ENCODE assay signal across 1 cellular context in the genomic region with DNA sequence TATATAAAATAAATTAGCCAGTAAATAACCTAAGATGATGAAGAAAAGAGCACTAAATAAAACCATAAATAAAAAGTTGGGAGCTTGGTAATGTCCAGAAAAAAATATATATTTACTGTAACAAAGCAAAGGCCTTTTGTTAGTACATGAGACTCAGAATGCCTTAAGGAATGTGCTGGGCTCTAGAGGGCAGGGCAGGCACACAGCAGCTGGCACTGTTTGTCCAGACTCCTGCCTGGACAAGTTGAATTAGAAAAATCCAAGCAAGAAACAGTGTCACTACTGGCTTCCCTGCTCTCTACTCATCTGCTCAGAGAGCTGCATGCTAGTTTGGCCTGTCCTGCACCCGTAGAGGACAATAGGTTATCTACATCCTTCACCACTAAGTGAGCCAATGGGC.
TF ChIP-seq lines count a peak whose summit lies in the region.

No MANE protein-coding gene starts in this region.

TF ChIP-seq in HepG2, 621 proteins besides CTCF, POLR2A, EP300 and RAD21:
- TF ChIP-seq, protein P1, sequence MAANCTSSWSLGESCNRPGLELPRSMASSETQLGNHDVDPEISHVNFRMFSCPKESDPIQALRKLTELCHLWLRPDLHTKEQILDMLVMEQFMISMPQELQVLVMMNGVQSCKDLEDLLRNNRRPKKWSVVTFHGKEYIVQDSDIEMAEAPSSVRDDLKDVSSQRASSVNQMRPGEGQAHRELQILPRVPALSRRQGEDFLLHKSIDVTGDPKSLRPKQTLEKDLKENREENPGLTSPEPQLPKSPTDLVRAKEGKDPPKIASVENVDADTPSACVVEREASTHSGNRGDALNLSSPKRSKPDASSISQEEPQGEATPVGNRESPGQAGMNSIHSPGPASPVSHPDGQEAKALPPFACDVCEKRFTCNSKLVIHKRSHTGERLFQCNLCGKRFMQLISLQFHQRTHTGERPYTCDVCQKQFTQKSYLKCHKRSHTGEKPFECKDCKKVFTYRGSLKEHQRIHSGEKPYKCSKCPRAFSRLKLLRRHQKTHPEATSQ (CRISPR knock-in tag; IDR thresholded peaks at IDR 0.05; ENCODE audit: borderline replicate concordance): no peak
- TF ChIP-seq, protein P2, sequence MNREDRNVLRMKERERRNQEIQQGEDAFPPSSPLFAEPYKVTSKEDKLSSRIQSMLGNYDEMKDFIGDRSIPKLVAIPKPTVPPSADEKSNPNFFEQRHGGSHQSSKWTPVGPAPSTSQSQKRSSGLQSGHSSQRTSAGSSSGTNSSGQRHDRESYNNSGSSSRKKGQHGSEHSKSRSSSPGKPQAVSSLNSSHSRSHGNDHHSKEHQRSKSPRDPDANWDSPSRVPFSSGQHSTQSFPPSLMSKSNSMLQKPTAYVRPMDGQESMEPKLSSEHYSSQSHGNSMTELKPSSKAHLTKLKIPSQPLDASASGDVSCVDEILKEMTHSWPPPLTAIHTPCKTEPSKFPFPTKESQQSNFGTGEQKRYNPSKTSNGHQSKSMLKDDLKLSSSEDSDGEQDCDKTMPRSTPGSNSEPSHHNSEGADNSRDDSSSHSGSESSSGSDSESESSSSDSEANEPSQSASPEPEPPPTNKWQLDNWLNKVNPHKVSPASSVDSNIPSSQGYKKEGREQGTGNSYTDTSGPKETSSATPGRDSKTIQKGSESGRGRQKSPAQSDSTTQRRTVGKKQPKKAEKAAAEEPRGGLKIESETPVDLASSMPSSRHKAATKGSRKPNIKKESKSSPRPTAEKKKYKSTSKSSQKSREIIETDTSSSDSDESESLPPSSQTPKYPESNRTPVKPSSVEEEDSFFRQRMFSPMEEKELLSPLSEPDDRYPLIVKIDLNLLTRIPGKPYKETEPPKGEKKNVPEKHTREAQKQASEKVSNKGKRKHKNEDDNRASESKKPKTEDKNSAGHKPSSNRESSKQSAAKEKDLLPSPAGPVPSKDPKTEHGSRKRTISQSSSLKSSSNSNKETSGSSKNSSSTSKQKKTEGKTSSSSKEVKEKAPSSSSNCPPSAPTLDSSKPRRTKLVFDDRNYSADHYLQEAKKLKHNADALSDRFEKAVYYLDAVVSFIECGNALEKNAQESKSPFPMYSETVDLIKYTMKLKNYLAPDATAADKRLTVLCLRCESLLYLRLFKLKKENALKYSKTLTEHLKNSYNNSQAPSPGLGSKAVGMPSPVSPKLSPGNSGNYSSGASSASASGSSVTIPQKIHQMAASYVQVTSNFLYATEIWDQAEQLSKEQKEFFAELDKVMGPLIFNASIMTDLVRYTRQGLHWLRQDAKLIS (CRISPR knock-in tag; IDR thresholded peaks at IDR 0.05): no peak
- TF ChIP-seq, protein P3, sequence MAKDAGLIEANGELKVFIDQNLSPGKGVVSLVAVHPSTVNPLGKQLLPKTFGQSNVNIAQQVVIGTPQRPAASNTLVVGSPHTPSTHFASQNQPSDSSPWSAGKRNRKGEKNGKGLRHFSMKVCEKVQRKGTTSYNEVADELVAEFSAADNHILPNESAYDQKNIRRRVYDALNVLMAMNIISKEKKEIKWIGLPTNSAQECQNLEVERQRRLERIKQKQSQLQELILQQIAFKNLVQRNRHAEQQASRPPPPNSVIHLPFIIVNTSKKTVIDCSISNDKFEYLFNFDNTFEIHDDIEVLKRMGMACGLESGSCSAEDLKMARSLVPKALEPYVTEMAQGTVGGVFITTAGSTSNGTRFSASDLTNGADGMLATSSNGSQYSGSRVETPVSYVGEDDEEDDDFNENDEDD (CRISPR knock-in tag; IDR thresholded peaks at IDR 0.05; ENCODE audit: borderline replicate concordance): no peak
- TF ChIP-seq, protein P4, sequence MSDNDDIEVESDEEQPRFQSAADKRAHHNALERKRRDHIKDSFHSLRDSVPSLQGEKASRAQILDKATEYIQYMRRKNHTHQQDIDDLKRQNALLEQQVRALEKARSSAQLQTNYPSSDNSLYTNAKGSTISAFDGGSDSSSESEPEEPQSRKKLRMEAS (IDR thresholded peaks at IDR 0.05): no peak
- TF ChIP-seq NCOA5 (CRISPR knock-in tag; IDR thresholded peaks at IDR 0.05): no peak
- peak; percentile 58 for TF ChIP-seq STAG1 (CRISPR knock-in tag; IDR thresholded peaks at IDR 0.05)
- no peak for TF ChIP-seq RXRB (CRISPR knock-in tag; IDR thresholded peaks at IDR 0.05; ENCODE audit: borderline replicate concordance)
- TF ChIP-seq, protein P5, sequence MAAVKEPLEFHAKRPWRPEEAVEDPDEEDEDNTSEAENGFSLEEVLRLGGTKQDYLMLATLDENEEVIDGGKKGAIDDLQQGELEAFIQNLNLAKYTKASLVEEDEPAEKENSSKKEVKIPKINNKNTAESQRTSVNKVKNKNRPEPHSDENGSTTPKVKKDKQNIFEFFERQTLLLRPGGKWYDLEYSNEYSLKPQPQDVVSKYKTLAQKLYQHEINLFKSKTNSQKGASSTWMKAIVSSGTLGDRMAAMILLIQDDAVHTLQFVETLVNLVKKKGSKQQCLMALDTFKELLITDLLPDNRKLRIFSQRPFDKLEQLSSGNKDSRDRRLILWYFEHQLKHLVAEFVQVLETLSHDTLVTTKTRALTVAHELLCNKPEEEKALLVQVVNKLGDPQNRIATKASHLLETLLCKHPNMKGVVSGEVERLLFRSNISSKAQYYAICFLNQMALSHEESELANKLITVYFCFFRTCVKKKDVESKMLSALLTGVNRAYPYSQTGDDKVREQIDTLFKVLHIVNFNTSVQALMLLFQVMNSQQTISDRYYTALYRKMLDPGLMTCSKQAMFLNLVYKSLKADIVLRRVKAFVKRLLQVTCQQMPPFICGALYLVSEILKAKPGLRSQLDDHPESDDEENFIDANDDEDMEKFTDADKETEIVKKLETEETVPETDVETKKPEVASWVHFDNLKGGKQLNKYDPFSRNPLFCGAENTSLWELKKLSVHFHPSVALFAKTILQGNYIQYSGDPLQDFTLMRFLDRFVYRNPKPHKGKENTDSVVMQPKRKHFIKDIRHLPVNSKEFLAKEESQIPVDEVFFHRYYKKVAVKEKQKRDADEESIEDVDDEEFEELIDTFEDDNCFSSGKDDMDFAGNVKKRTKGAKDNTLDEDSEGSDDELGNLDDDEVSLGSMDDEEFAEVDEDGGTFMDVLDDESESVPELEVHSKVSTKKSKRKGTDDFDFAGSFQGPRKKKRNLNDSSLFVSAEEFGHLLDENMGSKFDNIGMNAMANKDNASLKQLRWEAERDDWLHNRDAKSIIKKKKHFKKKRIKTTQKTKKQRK (IDR thresholded peaks at IDR 0.05; ENCODE audit: low read length): no peak
- peak; percentile 14; the same call in 1 of the 2 replicates for TF ChIP-seq SMC3 (IDR thresholded peaks at IDR 0.05; ENCODE audit: low read length)
